ENCODE assay signal across 32 cellular contexts in the genomic region with DNA sequence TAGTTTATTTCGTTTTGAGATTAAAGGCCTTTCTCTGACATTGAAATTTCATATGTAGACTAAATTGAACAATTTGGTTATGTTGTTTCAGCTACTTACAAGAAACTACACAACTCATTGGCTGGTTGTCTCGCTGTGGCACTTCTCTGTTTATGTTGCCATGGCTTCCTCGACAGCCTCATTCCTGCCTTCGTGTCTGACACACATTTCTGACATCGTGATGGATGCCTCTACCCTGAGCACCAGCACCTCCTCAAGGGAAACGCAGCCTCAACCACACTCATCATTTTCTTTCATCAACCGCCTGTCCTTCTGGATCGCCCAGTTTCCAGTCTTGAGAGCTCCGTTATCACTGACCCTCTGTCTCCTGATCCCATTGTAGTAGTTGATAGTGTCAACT.
"Had no signal": no experiment of that assay in that cellular context is flagged by ENCODE, and none has a peak within 500 bp of the region (broad histone marks: within the 10 kb centered on the region; RNA-seq: fewer than 3 reads in every experiment).

No MANE protein-coding gene starts in this region.

- H2AFZ ChIP-seq: PC-9 had no signal

- H3K4me2 ChIP-seq: PC-9 had no signal

- H3K9me3 Mint-ChIP-seq: activated CD4-positive, alpha-beta memory T cell treated with anti-CD3 and anti-CD28 coated beads, Interleukin-2, amount 10 ng/mL, durations not matched to agents 7 days and 5 days; activated naive CD4-positive, alpha-beta T cell treated with anti-CD3 and anti-CD28 coated beads, Interleukin-2, amount 10 ng/mL, durations not matched to agents 7 days and 5 days; activated naive CD8-positive, alpha-beta T cell treated with anti-CD3 and anti-CD28 coated beads, Interleukin-2, amount 50 U/mL, for 24 hours; brain had no signal

- H3K4me3 Mint-ChIP-seq: activated CD4-positive, alpha-beta memory T cell treated with anti-CD3 and anti-CD28 coated beads, Interleukin-2, amount 10 ng/mL, durations not matched to agents 7 days and 5 days; activated CD8-positive, alpha-beta memory T cell treated with anti-CD3 and anti-CD28 coated beads, Interleukin-2, amount 10 ng/mL, durations not matched to agents 7 days and 5 days; activated naive CD4-positive, alpha-beta T cell treated with anti-CD3 and anti-CD28 coated beads, Interleukin-2, amount 10 ng/mL, durations not matched to agents 7 days and 5 days; activated naive CD8-positive, alpha-beta T cell; activated naive CD8-positive, alpha-beta T cell treated with anti-CD3 and anti-CD28 coated beads, Interleukin-2, amount 50 U/mL, for 24 hours; brain had no signal

- H3K36me3 Mint-ChIP-seq: activated CD8-positive, alpha-beta memory T cell treated with anti-CD3 and anti-CD28 coated beads, Interleukin-2, amount 10 ng/mL, durations not matched to agents 7 days and 5 days; activated naive CD4-positive, alpha-beta T cell treated with anti-CD3 and anti-CD28 coated beads, Interleukin-2, amount 10 ng/mL, durations not matched to agents 7 days and 5 days; activated naive CD8-positive, alpha-beta T cell had no signal

- DNase-seq: activated CD4-positive, alpha-beta memory T cell treated with anti-CD3 and anti-CD28 coated beads, Interleukin-2, amount 10 ng/mL, durations not matched to agents 7 days and 5 days; activated CD4-positive, alpha-beta T cell treated with anti-CD3 and anti-CD28 coated beads for 1 hour; activated CD4-positive, alpha-beta T cell treated with anti-CD3 and anti-CD28 coated beads for 48 hours; activated CD4-positive, CD25-positive, alpha-beta regulatory T cell; activated CD8-positive, alpha-beta memory T cell treated with anti-CD3 and anti-CD28 coated beads for 24 hours; activated CD8-positive, alpha-beta memory T cell treated with anti-CD3 and anti-CD28 coated beads, Interleukin-2, amount 10 ng/mL, durations not matched to agents 7 days and 5 days; activated CD8-positive, alpha-beta memory T cell treated with anti-CD3 and anti-CD28 coated beads, Interleukin-2, amount 50 U/mL, for 48 hours; activated effector memory CD4-positive, alpha-beta T cell treated with Interleukin-2 at 50 U/mL for 16 hours; activated naive CD4-positive, alpha-beta T cell treated with anti-CD3 and anti-CD28 coated beads, Interleukin-2, amount 10 ng/mL, durations not matched to agents 7 days and 5 days; activated naive CD8-positive, alpha-beta T cell treated with anti-CD3 and anti-CD28 coated beads, Interleukin-2, amount 50 U/mL, for 24 hours; activated T-cell treated with anti-CD3 and anti-CD28 coated beads, Interleukin-2, amount 50 U/mL, for 48 hours; anterior cingulate cortex; IMR-90; NCI-H1092 treated with DMSO at 0.1 percent for 48 hours; NCI-H1417; NCI-H146; NCI-H187; NCI-H2029 treated with DMSO at 0.1 percent for 48 hours; NCI-H2107; NCI-H2171; NCI-H510A; NCI-H526 treated with DMSO at 0.1 percent for 48 hours; NK-92 treated with Interleukin-12 subunit alpha and Interleukin-12 subunit beta, amount 100 ng/mL, for 24 hours; PC-9; Right ventricle myocardium superior; SW 1271; T1000; WERI-Rb-1 had no signal

- H3K27ac ChIP-seq: PC-9, RWPE1, WERI-Rb-1 had no signal

- H3K27ac Mint-ChIP-seq: activated CD4-positive, alpha-beta memory T cell treated with anti-CD3 and anti-CD28 coated beads, Interleukin-2, amount 10 ng/mL, durations not matched to agents 7 days and 5 days; activated CD8-positive, alpha-beta memory T cell treated with anti-CD3 and anti-CD28 coated beads, Interleukin-2, amount 10 ng/mL, durations not matched to agents 7 days and 5 days; activated naive CD4-positive, alpha-beta T cell treated with anti-CD3 and anti-CD28 coated beads, Interleukin-2, amount 10 ng/mL, durations not matched to agents 7 days and 5 days; activated naive CD8-positive, alpha-beta T cell; activated naive CD8-positive, alpha-beta T cell treated with anti-CD3 and anti-CD28 coated beads, Interleukin-2, amount 50 U/mL, for 24 hours had no signal

- H3K36me3 ChIP-seq: WERI-Rb-1 had no signal

- H3K4me1 Mint-ChIP-seq: activated CD4-positive, alpha-beta memory T cell treated with anti-CD3 and anti-CD28 coated beads, Interleukin-2, amount 10 ng/mL, durations not matched to agents 7 days and 5 days; activated CD8-positive, alpha-beta memory T cell treated with anti-CD3 and anti-CD28 coated beads, Interleukin-2, amount 10 ng/mL, durations not matched to agents 7 days and 5 days; activated naive CD4-positive, alpha-beta T cell treated with anti-CD3 and anti-CD28 coated beads, Interleukin-2, amount 10 ng/mL, durations not matched to agents 7 days and 5 days; activated naive CD8-positive, alpha-beta T cell treated with anti-CD3 and anti-CD28 coated beads, Interleukin-2, amount 50 U/mL, for 24 hours had no signal

- H3K4me3 ChIP-seq: K562, PC-9 had no signal
